In genomic region chr22:27843441-27843840, GRCh38 we compare ENCODE assay signal across 23 cellular contexts. TPM values are rescaled to one million over a fixed set of nuclear protein-coding genes. Genes with fewer than 3 reads are reported as not detected.
DNase-seq lines count a peak whose midpoint lies in the region; ATAC-seq, FAIRE-seq and TF ChIP-seq lines count a peak whose summit lies in the region.
"Had no signal": no experiment of that assay in that cellular context is flagged by ENCODE, and none has a peak within 500 bp of the region (broad histone marks: within the 10 kb centered on the region; RNA-seq: fewer than 3 reads in every experiment).

No MANE protein-coding gene starts in this region.

- no peak for TF ChIP-seq EP300 in H1 (IDR thresholded peaks at IDR 0.05; ENCODE audit: borderline replicate concordance in 1 of 2, low read depth in 2 of 2, low read length in 2 of 2)

- H2BK15ac ChIP-seq in H1 (ENCODE audit: low read length) (no peak overlapping the region), neuronal stem cell (ENCODE audit: low read length) (no peak overlapping the region)

- peak overlapping the region; percentile 69; the same call in 1 of the 2 replicates for H2BK5ac ChIP-seq in H1 (ENCODE audit: low read depth, low read length)
- peak overlapping the region; percentile 32 for H2BK5ac ChIP-seq in neuronal stem cell (ENCODE audit: low read length)

- H3K56ac ChIP-seq in H1 (replicated peaks; ENCODE audit: insufficient read length, low read depth, low read length): no peak overlapping the region

- no peak overlapping the region for H4K91ac ChIP-seq in H1 (replicated peaks; ENCODE audit: insufficient read length, low read length)
- no peak overlapping the region for H4K91ac ChIP-seq in neuronal stem cell (ENCODE audit: low read depth, low read length, poor library complexity)

- no peaks in the 10 kb centered on the region for H3K9me3 ChIP-seq in right atrium auricular region
- no peaks in the 10 kb centered on the region for H3K9me3 ChIP-seq in H1 (ENCODE audit: insufficient read depth in 2 of 2, low read depth in 1 of 2, low read length in 1 of 2)
- H3K9me3 ChIP-seq in neuronal stem cell (replicated peaks in 1 of 2; ENCODE audit: control insufficient read depth in 2 of 2, insufficient read depth in 1 of 2, low read depth in 1 of 2, low read length in 2 of 2): no peaks in the 10 kb centered on the region
- H3K9me3 ChIP-seq in thyroid gland: no peaks in the 10 kb centered on the region
- H3K9me3 ChIP-seq: ascending aorta, transverse colon had no signal

- no peaks in the 10 kb centered on the region for H3K79me2 ChIP-seq in H1 (ENCODE audit: control insufficient read depth in 1 of 2, insufficient read depth in 2 of 2, low read length in 2 of 2)

- H3K14ac ChIP-seq in H1 (ENCODE audit: insufficient read length): no peak overlapping the region
- H3K14ac ChIP-seq in neuronal stem cell (ENCODE audit: low read length): no peak overlapping the region

- H2BK20ac ChIP-seq in H1 (ENCODE audit: low read length): no peak overlapping the region

- no peak overlapping the region for H3K23ac ChIP-seq in H1 (ENCODE audit: insufficient read length)
- H3K23ac ChIP-seq in neuronal stem cell (ENCODE audit: low read depth, low read length, poor library complexity): no peak overlapping the region

- ATAC-seq in Right ventricle myocardium superior (ENCODE audit: poor library complexity): no peak
- ATAC-seq: activated T-cell treated with anti-CD3 and anti-CD28 coated beads, Interleukin-2, amount 50 U/mL, for 4 hours; foreskin keratinocyte had no signal

- H3K79me1 ChIP-seq in H1 (ENCODE audit: low read depth, low read length): no peaks in the 10 kb centered on the region; the same call in 1 of the 2 replicates
- H3K79me1 ChIP-seq in neuronal stem cell (ENCODE audit: low read depth, low read length): no peaks in the 10 kb centered on the region

- POLR2A ChIA-PET in H1 (lab: Charles Lee; ENCODE audit: partially characterized antibody): interaction anchor here (0.6 to 1.7 kb wide), 2 partner anchors 10 to 407 kb away, joined by 3 to 5 read pairs; no protein-coding TSS in a partner anchor

- DNase-seq in right atrium auricular region (ENCODE audit: low spot score): peak; percentile 58
- DNase-seq in Right ventricle myocardium superior: no peak
- no peak for DNase-seq in H1 (ENCODE audit: low read depth in 1 of 2, low spot score in 2 of 2)
- no peak for DNase-seq in neuronal stem cell (ENCODE audit: low spot score)
- DNase-seq in thyroid gland: no peak
- DNase-seq in NK-92 (lab: John Stamatoyannopoulos, UW; ENCODE audit: unreplicated experiment): no peak
- DNase-seq in activated naive CD4-positive, alpha-beta T cell treated with Interleukin-2 at 50 U/mL for 16 hours: no peak
- DNase-seq in NOMO-1 (lab: John Stamatoyannopoulos, UW; ENCODE audit: unreplicated experiment in 2 of 2): no peak
- DNase-seq: ACHN; activated CD4-positive, alpha-beta memory T cell treated with anti-CD3 and anti-CD28 coated beads for 36 hours; activated CD4-positive, CD25-positive, alpha-beta regulatory T cell; activated T-cell treated with anti-CD3 and anti-CD28 coated beads, Interleukin-2, amount 50 U/mL, for 4 hours; EL; foreskin keratinocyte; kidney; NCI-H1105; NCI-H2029 treated with DMSO at 0.1 percent for 48 hours; retina; stimulated activated CD4-positive, alpha-beta T cell treated with anti-CD3 and anti-CD28 coated beads, Interleukin-4, amount 100 ng/mL, for 4 hours; T1000; transverse colon had no signal

- no peak overlapping the region for H4K8ac ChIP-seq in H1 (ENCODE audit: extremely low read depth, insufficient read depth, low read length)
- peak overlapping the region; percentile 70 for H4K8ac ChIP-seq in neuronal stem cell (ENCODE audit: low read depth, low read length)

- H3K4ac ChIP-seq in H1 (replicated peaks; ENCODE audit: insufficient read length, low read depth, low read length) (no peak overlapping the region), neuronal stem cell (ENCODE audit: low read length) (no peak overlapping the region)

- WGBS in H1 (ENCODE audit: extremely low coverage in 1 of 2, insufficient coverage in 1 of 2, insufficient read length in 1 of 2, insufficient replicate concordance in 2 of 2, low coverage in 1 of 2, low lambda C conversion rate in 2 of 2, missing lambda C conversion rate in 1 of 2), 2 experiments: 86% methylated on average over 7 of the region's 7 CpGs; no CpG with 5 or more reads in 1 of the 2 experiments
- WGBS in neuronal stem cell (ENCODE audit: extremely low coverage in 2 of 2, insufficient read length in 2 of 2, insufficient replicate concordance in 1 of 2), 2 donors: no CpG with 5 or more reads among the region's 7 CpGs
- 69 to 77% methylated on average over 7 of the region's 7 CpGs for WGBS in thyroid gland, 2 donors

- intact Hi-C loops in Right ventricle myocardium superior (cut with DNase I): no loop called here
- intact Hi-C loops in thyroid gland (cut with DNase I): no loop called here

- H2AK5ac ChIP-seq in H1 (ENCODE audit: low read depth, low read length): no peak overlapping the region
- no peak overlapping the region for H2AK5ac ChIP-seq in neuronal stem cell (ENCODE audit: low read depth, low read length)

- H4K20me1 ChIP-seq in H1 (replicated peaks in 1 of 2; ENCODE audit: control insufficient read depth in 1 of 2, insufficient read depth in 2 of 2, low read length in 2 of 2): no peaks in the 10 kb centered on the region

- no peak overlapping the region for H3K18ac ChIP-seq in H1 (ENCODE audit: extremely low read depth, low read length)
- no peak overlapping the region for H3K18ac ChIP-seq in neuronal stem cell (ENCODE audit: low read length)

- no peak for TF ChIP-seq RAD21 in H1 (IDR thresholded peaks at IDR 0.05 in 1 of 2, conservative IDR thresholded peaks at IDR 0.05 in 1 of 2; ENCODE audit: low read depth in 2 of 2, low read length in 2 of 2)

- H3K27ac ChIP-seq in right atrium auricular region (peak overlapping the region in 1 of 2 donors; percentile 22), H1 (ENCODE audit: low read depth, low read length) (no peak overlapping the region), neuronal stem cell (replicated peaks; ENCODE audit: low read length) (no peak overlapping the region), thyroid gland (no peak overlapping the region)
- H3K27ac ChIP-seq: ascending aorta, foreskin keratinocyte had no signal

- H3K36me3 ChIP-seq in right atrium auricular region (peaks cover 18% of the 10 kb centered on the region), H1 (ENCODE audit: control insufficient read depth in 2 of 4, insufficient read depth in 4 of 4, low read length in 3 of 4) (peaks cover 0 to 4% (median 0%) of the 10 kb centered on the region in 4 experiments; a peak in 2 of 8 replicates), neuronal stem cell (replicated peaks in 1 of 2; ENCODE audit: control insufficient read depth in 2 of 2, insufficient read depth in 2 of 2, low read length in 2 of 2) (peaks cover 3 to 9% of the 10 kb centered on the region in 2 donors), thyroid gland (no peaks in the 10 kb centered on the region)
- H3K36me3 ChIP-seq: transverse colon had no signal

- TF ChIP-seq CTCF in right atrium auricular region (IDR thresholded peaks at IDR 0.05): no peak
- no peak for TF ChIP-seq CTCF in H1 (IDR thresholded peaks at IDR 0.05; ENCODE audit: control extremely low read depth in 1 of 3, insufficient read depth in 1 of 3, low read depth in 1 of 3, low read length in 3 of 3)
- TF ChIP-seq CTCF in thyroid gland (IDR thresholded peaks at IDR 0.05): no peak

- FAIRE-seq in H1 (lab: Jason Lieb, UNC): no peak
- FAIRE-seq: GM19239, kidney had no signal

- H2BK12ac ChIP-seq in H1 (ENCODE audit: low read depth, low read length) (no peak overlapping the region), neuronal stem cell (ENCODE audit: low read length) (no peak overlapping the region)

- H2BK120ac ChIP-seq in H1 (replicated peaks; ENCODE audit: low read depth, low read length) (no peak overlapping the region), neuronal stem cell (ENCODE audit: low read depth, low read length) (peak overlapping the region; percentile 58)

- H3K27me3 ChIP-seq in right atrium auricular region: no peaks in the 10 kb centered on the region
- H3K27me3 ChIP-seq in H1 (replicated peaks in 1 of 4; ENCODE audit: control insufficient read depth in 3 of 4, extremely low read depth in 1 of 4, insufficient read depth in 3 of 4, low read length in 3 of 4): no peaks in the 10 kb centered on the region
- H3K27me3 ChIP-seq in neuronal stem cell (ENCODE audit: control insufficient read depth in 3 of 3, insufficient read depth in 3 of 3, low read depth in 1 of 3, low read length in 3 of 3): no peaks in the 10 kb centered on the region
- H3K27me3 ChIP-seq in thyroid gland: no peaks in the 10 kb centered on the region
- H3K27me3 ChIP-seq: ascending aorta, foreskin keratinocyte, transverse colon had no signal

- H3K9ac ChIP-seq in H1 (replicated peaks in 1 of 4; ENCODE audit: extremely low read depth in 1 of 4, low read depth in 3 of 4, low read length in 3 of 4): no peak overlapping the region
- H3K9ac ChIP-seq in neuronal stem cell (ENCODE audit: low read depth, low read length, poor library complexity): no peak overlapping the region

- TF ChIP-seq POLR2A in H1 (IDR thresholded peaks at IDR 0.05; ENCODE audit: control extremely low read depth in 1 of 2, low read depth in 2 of 2, low read length in 2 of 2) (no peak), thyroid gland (IDR thresholded peaks at IDR 0.05) (no peak)

- H4K5ac ChIP-seq in H1 (ENCODE audit: insufficient read length, low read depth, low read length): no peak overlapping the region

- no peak overlapping the region for H2AFZ ChIP-seq in H1 (ENCODE audit: low read length)
- no peak overlapping the region for H2AFZ ChIP-seq in neuronal stem cell (ENCODE audit: low read length)

- H3K4me1 ChIP-seq in right atrium auricular region (peaks cover 0 to 20% of the 10 kb centered on the region in 2 donors), H1 (replicated peaks in 1 of 4; ENCODE audit: control insufficient read depth in 3 of 4, insufficient read depth in 4 of 4, low read length in 3 of 4) (peaks cover 0 to 16% (median 10%) of the 10 kb centered on the region in 4 experiments; a peak in 5 of 7 replicates), neuronal stem cell (ENCODE audit: control insufficient read depth in 2 of 2, insufficient read depth in 1 of 2, low read depth in 1 of 2, low read length in 2 of 2) (peaks cover 15 to 17% of the 10 kb centered on the region in 2 donors), thyroid gland (no peaks in the 10 kb centered on the region)
- H3K4me1 ChIP-seq: foreskin keratinocyte, transverse colon had no signal

- CTCF ChIA-PET in H1 (lab: Charles Lee; ENCODE audit: partially characterized antibody): interaction anchor here (0.6 to 1.4 kb wide), 4 partner anchors 19 to 40 kb away, joined by 3 to 4 read pairs (median 3); no protein-coding TSS in a partner anchor

- H3K4me3 ChIP-seq in right atrium auricular region: no peak overlapping the region
- H3K4me3 ChIP-seq in H1 (ENCODE audit: extremely low read depth in 1 of 4, insufficient read depth in 2 of 4, low read depth in 3 of 4, low read length in 4 of 4): no peak overlapping the region
- no peak overlapping the region for H3K4me3 ChIP-seq in neuronal stem cell (ENCODE audit: low read length in 2 of 2)
- no peak overlapping the region for H3K4me3 ChIP-seq in thyroid gland (replicated peaks in 1 of 3)
- H3K4me3 ChIP-seq: ascending aorta, transverse colon had no signal

- H3K23me2 ChIP-seq in H1 (ENCODE audit: low read depth, low read length): no peaks in the 10 kb centered on the region

- H3K4me2 ChIP-seq in H1 (ENCODE audit: insufficient read depth in 1 of 2, low read depth in 2 of 2, low read length in 2 of 2): no peak overlapping the region
- no peak overlapping the region for H3K4me2 ChIP-seq in neuronal stem cell (ENCODE audit: insufficient read depth, low read length, poor library complexity, severe bottlenecking)

RNA-seq across cellular contexts. Expression of gene MN1, which starts 41.9 kb away (rescaled TPM):
- total RNA-seq in right atrium auricular region (10 to 100 TPM; 13.0 to 14.3 TPM), Right ventricle myocardium superior (6.3 TPM), thyroid gland (1 to 10 TPM; 2.5 to 4.5 (median 2.9) TPM)
- total RNA-seq in H1 (2021; fragmentation: NEBNext Ultra II Directional; extraction: Animal tissue kit (Norgen Biotek cat#: 25700)): 4.9 and 5.2 TPM in 2 replicates
- 3.1 and 5.0 TPM in 2 replicates for polyA plus RNA-seq in H1 (2011; rRNA removed)
- polyA plus RNA-seq in H1 (2011; cell fraction: cytosol; rRNA removed): 2.5 TPM
- 5.9 TPM for polyA plus RNA-seq in H1 (2011; cell fraction: nucleus; rRNA removed)
- polyA plus RNA-seq in H1 (2012, experiment 1 of 2): 2.5 to 3.7 TPM (median 3.4 TPM) in 4 replicates
- polyA plus RNA-seq in H1 (2012, experiment 2 of 2): 1.8 TPM
- polyA plus RNA-seq in H1 (2013, experiment 1 of 2): 2.8 TPM
- 3.1 TPM for polyA plus RNA-seq in H1 (2013, experiment 2 of 2)
- 2.0 and 3.1 TPM in 2 replicates for polyA minus RNA-seq in H1 (2011; rRNA and poly(A)+ RNA removed)
- 5.6 TPM for polyA minus RNA-seq in H1 (2011; cell fraction: cytosol; rRNA and poly(A)+ RNA removed)
- polyA minus RNA-seq in H1 (2011; cell fraction: nucleus; rRNA and poly(A)+ RNA removed): 3.3 TPM
- 18.7 TPM for polyA plus RNA-seq in neuronal stem cell (2013, experiment 1 of 2)
- polyA plus RNA-seq in neuronal stem cell (2013, experiment 2 of 2): 21.3 TPM
